15 cellular contexts compared by ENCODE assay signal in the genomic region with DNA sequence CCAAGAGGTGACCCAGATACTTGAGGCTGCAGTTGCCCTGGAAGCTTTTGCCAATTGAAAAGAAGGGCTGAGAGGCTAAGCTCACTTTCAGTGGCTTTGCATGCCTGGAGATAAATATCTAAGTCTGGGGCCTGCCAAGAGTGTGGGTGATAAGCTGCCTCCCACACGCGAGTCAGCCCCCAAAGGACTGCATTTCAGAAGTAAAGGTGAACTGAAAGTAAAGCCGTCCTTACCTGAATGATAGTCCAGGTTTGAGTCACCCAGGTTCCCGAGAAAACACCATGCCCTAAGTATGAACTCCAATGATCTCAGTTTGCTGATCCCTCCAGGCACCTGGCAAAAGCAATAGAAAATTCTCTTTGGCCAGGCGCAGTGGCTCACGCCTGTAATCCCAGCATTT. TPM values are rescaled to one million over a fixed set of nuclear protein-coding genes. Genes with fewer than 3 reads are reported as not detected.
DNase-seq lines count a peak whose midpoint lies in the region; ATAC-seq, FAIRE-seq and TF ChIP-seq lines count a peak whose summit lies in the region.
"Had no signal": no experiment of that assay in that cellular context is flagged by ENCODE, and none has a peak within 500 bp of the region (broad histone marks: within the 10 kb centered on the region; RNA-seq: fewer than 3 reads in every experiment).

No MANE protein-coding gene starts in this region.

- DNase-seq in activated naive CD8-positive, alpha-beta T cell treated with anti-CD3 and anti-CD28 coated beads, Interleukin-2, amount 50 U/mL, for 24 hours, result no peak
- no peak for DNase-seq in activated naive CD8-positive, alpha-beta T cell treated with anti-CD3 and anti-CD28 coated beads for 36 hours
- DNase-seq in bronchial epithelial cell (ENCODE audit: low read depth), result peak; percentile 67
- no peak for DNase-seq in HFFc6
- no peak for DNase-seq in T-cell
- DNase-seq: DND-41, H9, NCI-H187 treated with DMSO at 0.1 percent for 48 hours, NCI-H345, NCI-H69 had no signal

- H3K27me3 ChIP-seq in bronchial epithelial cell (ENCODE audit: control insufficient read depth, insufficient read depth, low read length), result no peaks in the 10 kb centered on the region

- H3K4me1 Mint-ChIP-seq in activated naive CD8-positive, alpha-beta T cell treated with anti-CD3 and anti-CD28 coated beads, Interleukin-2, amount 50 U/mL, for 24 hours, result peaks cover 21% of the 10 kb centered on the region
- H3K4me1 Mint-ChIP-seq in activated naive CD8-positive, alpha-beta T cell treated with anti-CD3 and anti-CD28 coated beads for 36 hours, result peaks cover 17% of the 10 kb centered on the region
- no peaks in the 10 kb centered on the region for H3K4me1 Mint-ChIP-seq in HFFc6 (ENCODE audit: low read depth)
- peaks cover 16 to 25% (median 17%) of the 10 kb centered on the region in 3 donors for H3K4me1 Mint-ChIP-seq in T-cell
- H3K4me1 Mint-ChIP-seq: H9 had no signal

- ATAC-seq in activated naive CD8-positive, alpha-beta T cell treated with anti-CD3 and anti-CD28 coated beads, Interleukin-2, amount 50 U/mL, for 24 hours, result peak; percentile 54
- ATAC-seq in GM21717 (IDR thresholded peaks at IDR 0.05; ENCODE audit: unreplicated experiment) (peak; percentile 53), T-cell (replicated peaks in 1 of 4) (no peak), HG03432 (IDR thresholded peaks at IDR 0.05; ENCODE audit: unreplicated experiment) (no peak)

- no peaks in the 10 kb centered on the region for H3K9me3 Mint-ChIP-seq in activated naive CD8-positive, alpha-beta T cell treated with anti-CD3 and anti-CD28 coated beads, Interleukin-2, amount 50 U/mL, for 24 hours
- H3K9me3 Mint-ChIP-seq in activated naive CD8-positive, alpha-beta T cell treated with anti-CD3 and anti-CD28 coated beads for 36 hours, result peaks cover 4% of the 10 kb centered on the region
- H3K9me3 Mint-ChIP-seq in HFFc6 (peaks cover 18% of the 10 kb centered on the region), T-cell (no peaks in the 10 kb centered on the region)

- no peak for TF ChIP-seq CTCF in bronchial epithelial cell (IDR thresholded peaks at IDR 0.05; ENCODE audit: insufficient read depth, low read length, severe bottlenecking)
- TF ChIP-seq CTCF in HFFc6 (IDR thresholded peaks at IDR 0.05), result no peak

- no peak overlapping the region for H3K4me3 ChIP-seq in bronchial epithelial cell (ENCODE audit: low read depth, low read length)

- POLR2A ChIA-PET in T-cell (lab: Charles Lee), result no interaction called here

- H3K27me3 Mint-ChIP-seq in activated naive CD8-positive, alpha-beta T cell treated with anti-CD3 and anti-CD28 coated beads, Interleukin-2, amount 50 U/mL, for 24 hours, result peaks cover 6% of the 10 kb centered on the region
- no peaks in the 10 kb centered on the region for H3K27me3 Mint-ChIP-seq in activated naive CD8-positive, alpha-beta T cell treated with anti-CD3 and anti-CD28 coated beads for 36 hours
- peaks cover 9% of the 10 kb centered on the region for H3K27me3 Mint-ChIP-seq in HFFc6 (ENCODE audit: insufficient read depth)
- H3K27me3 Mint-ChIP-seq in T-cell, result peaks cover 0 to 13% of the 10 kb centered on the region in 2 donors

- CTCF ChIA-PET in T-cell (lab: Charles Lee), result no interaction called here

- H3K36me3 ChIP-seq in bronchial epithelial cell (ENCODE audit: control insufficient read depth, insufficient read depth, low read length), result no peaks in the 10 kb centered on the region

- H3K4me3 Mint-ChIP-seq in activated naive CD8-positive, alpha-beta T cell treated with anti-CD3 and anti-CD28 coated beads, Interleukin-2, amount 50 U/mL, for 24 hours, result no peak overlapping the region
- H3K4me3 Mint-ChIP-seq in activated naive CD8-positive, alpha-beta T cell treated with anti-CD3 and anti-CD28 coated beads for 36 hours, result no peak overlapping the region
- H3K4me3 Mint-ChIP-seq in HFFc6 (no peak overlapping the region), T-cell (no peak overlapping the region)
- H3K4me3 Mint-ChIP-seq: H9 had no signal

- no peak overlapping the region for H3K27ac Mint-ChIP-seq in activated naive CD8-positive, alpha-beta T cell treated with anti-CD3 and anti-CD28 coated beads, Interleukin-2, amount 50 U/mL, for 24 hours
- H3K27ac Mint-ChIP-seq in activated naive CD8-positive, alpha-beta T cell treated with anti-CD3 and anti-CD28 coated beads for 36 hours, result no peak overlapping the region
- H3K27ac Mint-ChIP-seq in HFFc6 (no peak overlapping the region), T-cell (no peak overlapping the region)
- H3K27ac Mint-ChIP-seq: H9 had no signal

- H3K36me3 Mint-ChIP-seq in activated naive CD8-positive, alpha-beta T cell treated with anti-CD3 and anti-CD28 coated beads, Interleukin-2, amount 50 U/mL, for 24 hours (ENCODE audit: low read depth), result no peaks in the 10 kb centered on the region
- peaks cover 2% of the 10 kb centered on the region for H3K36me3 Mint-ChIP-seq in activated naive CD8-positive, alpha-beta T cell treated with anti-CD3 and anti-CD28 coated beads for 36 hours
- H3K36me3 Mint-ChIP-seq in HFFc6 (ENCODE audit: low read depth) (peaks cover 5% of the 10 kb centered on the region; the same call in 1 of the 2 replicates), T-cell (no peaks in the 10 kb centered on the region)

- no peak for FAIRE-seq in bronchial epithelial cell (lab: Jason Lieb, UNC)
- FAIRE-seq: G401.6, GM12892, GM19239 had no signal

RNA-seq across cellular contexts. Expression of gene N4BP3, which starts 22.5 kb away (rescaled TPM):
- 10 to 100 TPM; 12.3 to 12.9 TPM for total RNA-seq in activated naive CD8-positive, alpha-beta T cell treated with anti-CD3 and anti-CD28 coated beads for 36 hours
- 4.1 and 4.5 TPM in 2 replicates for total RNA-seq in bronchial epithelial cell
- under 1 TPM in 3 of 6 experiments, not detected in 3; 0.03 to 0.05 (median 0.05) TPM for total RNA-seq in HFFc6 (2021; fragmentation: NEBNext Ultra II Directional; extraction: Animal tissue kit (Norgen Biotek cat#: 25700))
- 1 to 10 TPM; 4.0 to 8.1 (median 6.9) TPM for total RNA-seq in T-cell

RNA-seq across cellular contexts. Expression of gene RMND5B, which starts 40.0 kb away (rescaled TPM):
- total RNA-seq in activated naive CD8-positive, alpha-beta T cell treated with anti-CD3 and anti-CD28 coated beads for 36 hours, result 10 to 100 TPM; 26.2 to 26.7 TPM
- total RNA-seq in bronchial epithelial cell (42.9 and 46.5 TPM in 2 replicates), T-cell (10 to 100 TPM; 22.4 to 40.9 (median 34.7) TPM)
- 10 to 100 TPM; 18.2 to 23.3 (median 21.9) TPM for total RNA-seq in HFFc6 (2021; fragmentation: NEBNext Ultra II Directional; extraction: Animal tissue kit (Norgen Biotek cat#: 25700))

Comparison
In these comparisons a context has a peak if more than half of its experiments do, and no peak if none do; other contexts are left out.
1. ATAC-seq: peak in activated naive CD8-positive, alpha-beta T cell treated with anti-CD3 and anti-CD28 coated beads, Interleukin-2, amount 50 U/mL, for 24 hours (single experiment) and GM21717 (single experiment); none in T-cell (0 of 4) and HG03432 (single experiment).